2 cellular contexts compared by ENCODE assay signal in the genomic region with DNA sequence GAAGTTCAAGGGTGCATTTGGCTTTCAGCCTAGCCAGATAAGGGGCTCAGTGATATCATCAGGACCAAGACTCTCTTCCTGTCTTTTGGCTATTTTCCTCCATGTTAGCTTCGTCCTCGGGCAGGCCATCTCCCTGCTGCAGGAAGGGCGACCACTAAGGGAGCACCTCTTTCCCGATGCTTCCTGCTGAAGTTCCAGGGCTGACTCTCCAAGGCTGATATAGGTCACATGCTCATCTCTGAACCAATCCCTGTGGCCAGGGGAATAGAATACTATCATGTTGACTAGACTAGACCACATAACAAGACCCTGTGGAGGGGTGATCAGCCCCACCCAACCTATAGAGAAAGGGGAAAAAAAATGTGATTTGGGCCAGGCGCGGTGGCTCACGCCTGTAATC.
TF ChIP-seq lines count a peak whose summit lies in the region.

No MANE protein-coding gene starts in this region.

TF ChIP-seq in HepG2, 621 proteins besides CTCF, POLR2A, EP300 and RAD21:
- TF ChIP-seq ZNF263 (CRISPR knock-in tag; IDR thresholded peaks at IDR 0.05) (peak; percentile 79), SRY (CRISPR knock-in tag; IDR thresholded peaks at IDR 0.05) (no peak)

TF ChIP-seq in WTC11, 78 proteins besides CTCF, POLR2A, EP300 and RAD21:
- TF ChIP-seq, protein P1, sequence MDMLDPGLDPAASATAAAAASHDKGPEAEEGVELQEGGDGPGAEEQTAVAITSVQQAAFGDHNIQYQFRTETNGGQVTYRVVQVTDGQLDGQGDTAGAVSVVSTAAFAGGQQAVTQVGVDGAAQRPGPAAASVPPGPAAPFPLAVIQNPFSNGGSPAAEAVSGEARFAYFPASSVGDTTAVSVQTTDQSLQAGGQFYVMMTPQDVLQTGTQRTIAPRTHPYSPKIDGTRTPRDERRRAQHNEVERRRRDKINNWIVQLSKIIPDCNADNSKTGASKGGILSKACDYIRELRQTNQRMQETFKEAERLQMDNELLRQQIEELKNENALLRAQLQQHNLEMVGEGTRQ (CRISPR knock-in tag; IDR thresholded peaks at IDR 0.05) = 0 out of 2 replicates have a peak, but pooled peaks have one; percentile 37
- TF ChIP-seq HMGA2 (CRISPR knock-in tag; IDR thresholded peaks at IDR 0.05) = no peak
- no peak for TF ChIP-seq EMX1 (CRISPR knock-in tag; IDR thresholded peaks at IDR 0.05)
- no peak for TF ChIP-seq ZNF423 (CRISPR knock-in tag; IDR thresholded peaks at IDR 0.05)
- TF ChIP-seq KAT7 (CRISPR knock-in tag; IDR thresholded peaks at IDR 0.05; ENCODE audit: borderline replicate concordance) = no peak
- TF ChIP-seq FOXK1 (CRISPR knock-in tag; IDR thresholded peaks at IDR 0.05) = no peak
- no peak for TF ChIP-seq MXD4 (CRISPR knock-in tag; IDR thresholded peaks at IDR 0.05; ENCODE audit: borderline replicate concordance)
- TF ChIP-seq ZNF396 (CRISPR knock-in tag; IDR thresholded peaks at IDR 0.05; ENCODE audit: borderline replicate concordance) = no peak
